Comparison of ENCODE assay signal across 7 cellular contexts in the genomic region with DNA sequence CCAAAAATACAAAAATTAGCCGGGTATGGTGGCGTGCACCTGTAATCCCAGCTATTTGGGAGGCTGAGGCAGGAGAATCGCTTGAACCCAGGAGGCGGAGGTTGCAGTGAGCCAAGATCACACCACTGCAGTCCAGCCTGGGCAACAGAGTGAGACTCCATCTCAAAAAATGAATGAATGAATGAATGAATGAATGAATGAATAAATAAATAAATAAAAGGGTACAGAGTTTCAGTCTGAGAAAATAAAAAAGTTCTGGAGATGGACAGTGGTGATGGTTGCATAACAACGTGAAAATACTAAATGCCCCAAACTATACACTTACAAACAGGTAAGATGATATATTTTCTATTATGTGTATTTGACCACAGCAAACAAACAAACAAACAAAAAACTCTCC. TPM values are rescaled to one million over a fixed set of nuclear protein-coding genes. Genes with fewer than 3 reads are reported as not detected.
DNase-seq lines count a peak whose midpoint lies in the region; ATAC-seq, FAIRE-seq and TF ChIP-seq lines count a peak whose summit lies in the region.
"Not testable (repeated sequence)": the region's sequence is repeated elsewhere in the genome, so short reads cannot be mapped to it uniquely, and the experiment has no call there.

No MANE protein-coding gene starts in this region.

- not testable (repeated sequence) for ATAC-seq in K562, psoas muscle

- H3K9me1 ChIP-seq in K562 (ENCODE audit: control insufficient read depth, insufficient read depth, low read length) = not testable (repeated sequence)

- H3K14ac ChIP-seq in mesenchymal stem cell (ENCODE audit: low read length in 2 of 2) = not testable (repeated sequence)

- not testable (repeated sequence) for DNase-seq in K562 (ENCODE audit: extremely low read depth in 1 of 4, low spot score in 3 of 4); dorsolateral prefrontal cortex; right atrium auricular region (ENCODE audit: low spot score); mesenchymal stem cell; psoas muscle; substantia nigra (lab: John Stamatoyannopoulos, UW)

- not testable (repeated sequence) for BruUV-seq in K562 (replicated peaks; lab: Mats Ljungman, UMichigan)

- intact Hi-C loops in K562 (cut with micrococcal nuclease); psoas muscle (cut with DNase I): not testable (repeated sequence)
- intact Hi-C loops in dorsolateral prefrontal cortex (cut with DNase I) = loop anchor here in 1 of 2 donors (5.0 kb wide), 1 partner anchor 33 kb away; a partner anchor contains a TSS

- H2AK5ac ChIP-seq in mesenchymal stem cell (ENCODE audit: low read length, severe bottlenecking) = not testable (repeated sequence)

- H2AFZ ChIP-seq in K562 (ENCODE audit: low read depth, low read length); mesenchymal stem cell (ENCODE audit: low read depth, low read length): not testable (repeated sequence)

- not testable (repeated sequence) for H4K20me1 ChIP-seq in BLaER1; K562 (replicated peaks; ENCODE audit: control insufficient read depth, insufficient read depth, low read length)

- FAIRE-seq in K562 (lab: Jason Lieb, UNC) = not testable (repeated sequence)

- CTCF ChIA-PET in K562 (lab: Yijun Ruan, JAX; ENCODE audit: low intra/inter-chr PET ratio) = not testable (repeated sequence)

- H3K79me2 ChIP-seq in K562 (ENCODE audit: control insufficient read depth, insufficient read depth, low read length) = peaks cover 49% of the 10 kb centered on the region

- H3K23ac ChIP-seq in mesenchymal stem cell (ENCODE audit: low read length in 2 of 2) = not testable (repeated sequence)

- H4K91ac ChIP-seq in mesenchymal stem cell (ENCODE audit: low read length) = not testable (repeated sequence)

- H3K27ac ChIP-seq in BLaER1; mesenchymal stem cell (ENCODE audit: low read length, poor library complexity, severe bottlenecking): not testable (repeated sequence)
- H3K27ac ChIP-seq in K562 (ENCODE audit: extremely low read depth, low read depth, low read length) (peak overlapping the region; percentile 76; the same call in 1 of the 3 replicates), dorsolateral prefrontal cortex (peak overlapping the region in 58 of 59 donors; percentile 32 to 96 (median 89)), right atrium auricular region (peak overlapping the region; percentile 64 to 71), psoas muscle (peak overlapping the region; percentile 86), substantia nigra (ENCODE audit: low read depth, low read length, poor library complexity, severe bottlenecking) (peak overlapping the region; percentile 88)

- not testable (repeated sequence) for H2BK12ac ChIP-seq in mesenchymal stem cell (ENCODE audit: low read length in 2 of 2)

- H4K8ac ChIP-seq in mesenchymal stem cell (ENCODE audit: low read length) = not testable (repeated sequence)

- in situ Hi-C loops in K562 (cut with MboI) = not testable (repeated sequence)

- H3K4me1 ChIP-seq in BLaER1 (peaks cover 93% of the 10 kb centered on the region), K562 (replicated peaks in 1 of 2; ENCODE audit: control insufficient read depth in 2 of 2, insufficient read depth in 2 of 2, low read length in 2 of 2) (peaks cover 38 to 58% of the 10 kb centered on the region in 2 experiments), right atrium auricular region (peaks cover 0 to 39% of the 10 kb centered on the region in 2 donors), psoas muscle (peaks cover 41% of the 10 kb centered on the region)
- H3K4me1 ChIP-seq in mesenchymal stem cell (ENCODE audit: control insufficient read depth, insufficient read depth, low read depth, low read length) = not testable (repeated sequence)

- H3K27me3 ChIP-seq in BLaER1; K562 (ENCODE audit: control insufficient read depth in 2 of 2, insufficient read depth in 2 of 2, low read length in 2 of 2); dorsolateral prefrontal cortex; right atrium auricular region; mesenchymal stem cell (ENCODE audit: control insufficient read depth in 1 of 2, insufficient read depth in 1 of 2, low read length in 2 of 2); psoas muscle (ENCODE audit: insufficient read depth in 3 of 3, low read length in 2 of 3): not testable (repeated sequence)

- WGBS in K562 (ENCODE audit: insufficient coverage, low coverage, missing lambda C conversion rate) = 67% methylated on average over 2 of the region's 5 CpGs
- WGBS in mesenchymal stem cell = 96% methylated on average over 4 of the region's 5 CpGs
- WGBS in psoas muscle, 3 donors = 93 to 98% (median 96%) methylated on average over 5 of the region's 5 CpGs

- not testable (repeated sequence) for TF ChIP-seq RAD21 in K562 (CRISPR knock-in tag; conservative IDR thresholded peaks at IDR 0.05 in 1 of 2, IDR thresholded peaks at IDR 0.05 in 1 of 2)

- TF ChIP-seq EP300 in K562 (IDR thresholded peaks at IDR 0.05; ENCODE audit: low read length) = not testable (repeated sequence)

- not testable (repeated sequence) for H2BK15ac ChIP-seq in mesenchymal stem cell (ENCODE audit: low read depth, poor library complexity, severe bottlenecking)

- not testable (repeated sequence) for H2BK120ac ChIP-seq in mesenchymal stem cell (ENCODE audit: low read depth, low read length)

- H3K4ac ChIP-seq in mesenchymal stem cell (ENCODE audit: low read depth in 1 of 2, low read length in 2 of 2) = not testable (repeated sequence)

- not testable (repeated sequence) for H3K79me1 ChIP-seq in mesenchymal stem cell (replicated peaks; ENCODE audit: low read length, poor library complexity, severe bottlenecking)

- not testable (repeated sequence) for H3K36me3 ChIP-seq in BLaER1; K562 (ENCODE audit: control insufficient read depth, insufficient read depth, low read length); right atrium auricular region; mesenchymal stem cell (ENCODE audit: control insufficient read depth in 1 of 2, insufficient read depth in 2 of 2, low read depth in 1 of 2, low read length in 2 of 2); psoas muscle (ENCODE audit: insufficient read depth in 1 of 2, low read depth in 1 of 2)

- H3K4me3 ChIP-seq in BLaER1; K562; right atrium auricular region; mesenchymal stem cell (ENCODE audit: insufficient read depth in 1 of 2, low read depth in 1 of 2, low read length in 2 of 2): not testable (repeated sequence)
- peak overlapping the region in 3 of 59 donors; percentile 5 to 40 (median 9) for H3K4me3 ChIP-seq in dorsolateral prefrontal cortex
- peak overlapping the region; percentile 35 for H3K4me3 ChIP-seq in psoas muscle

- H3K9ac ChIP-seq in BLaER1 = not testable (repeated sequence)
- H3K9ac ChIP-seq in K562 (ENCODE audit: insufficient read depth in 1 of 2, low read depth in 2 of 2, low read length in 2 of 2) (peak overlapping the region in 1 of 2 experiments; percentile 18; a peak in 1 of 4 replicates), mesenchymal stem cell (ENCODE audit: low read length) (peak overlapping the region; percentile 50)

- TF ChIP-seq CTCF in K562 (IDR thresholded peaks at IDR 0.05 in 2 of 3, conservative IDR thresholded peaks at IDR 0.05 in 1 of 3; ENCODE audit: insufficient read depth in 2 of 3, low read depth in 1 of 3, low read length in 3 of 3); dorsolateral prefrontal cortex (IDR thresholded peaks at IDR 0.05 in 54 of 56, conservative IDR thresholded peaks at IDR 0.05 in 2 of 56; ENCODE audit: low read depth in 1 of 56, partially characterized antibody in 56 of 56); right atrium auricular region (IDR thresholded peaks at IDR 0.05); psoas muscle (IDR thresholded peaks at IDR 0.05): not testable (repeated sequence)

- not testable (repeated sequence) for H3K18ac ChIP-seq in mesenchymal stem cell (ENCODE audit: low read depth in 1 of 2, low read length in 2 of 2)

- not testable (repeated sequence) for H2BK5ac ChIP-seq in mesenchymal stem cell (ENCODE audit: low read depth, low read length, poor library complexity, severe bottlenecking)

- POLR2A ChIA-PET in K562 (lab: Yijun Ruan, JAX) = interaction anchor here (1.9 kb wide), 1 partner anchor 14 kb away, joined by 16 read pairs; no protein-coding TSS in a partner anchor

- not testable (repeated sequence) for TF ChIP-seq POLR2A in K562 (conservative IDR thresholded peaks at IDR 0.05)

- H3K9me3 ChIP-seq in BLaER1; K562 (replicated peaks; ENCODE audit: control insufficient read depth, insufficient read depth, low read depth, low read length); right atrium auricular region; mesenchymal stem cell (ENCODE audit: control insufficient read depth, low read length); psoas muscle: not testable (repeated sequence)

- peak overlapping the region; percentile 66 for H3K4me2 ChIP-seq in BLaER1
- not testable (repeated sequence) for H3K4me2 ChIP-seq in K562 (ENCODE audit: insufficient read depth, low read length); mesenchymal stem cell (ENCODE audit: low read length, poor library complexity, severe bottlenecking)

RNA-seq across cellular contexts. Expression of a gene that starts 34.7 kb away (rescaled TPM):
- total RNA-seq in K562 (2011; cell fraction: chromatin; rRNA removed; ENCODE audit: low replicate concordance) = 94.9 and 139 TPM in 2 replicates
- 83.4 and 91.1 TPM in 2 replicates for total RNA-seq in K562 (2011; cell fraction: nucleolus; rRNA removed)
- total RNA-seq in K562 (2011; cell fraction: nucleoplasm; rRNA removed) = 86.1 and 94.3 TPM in 2 replicates
- total RNA-seq in K562 (2014; rRNA removed) (14.5 and 27.2 TPM in 2 replicates), K562 (2014; rRNA removed; fragmentation: Illumina TruSeq; extraction: Trizol) (13.7 and 14.4 TPM in 2 replicates), K562 (2015; rRNA removed; fragmentation: Illumina TruSeq; extraction: Trizol) (11.2 and 11.8 TPM in 2 replicates), K562 (2021) (17.6 and 18.3 TPM in 2 replicates), dorsolateral prefrontal cortex (100 to 1,000 TPM in 22 of 120 experiments, 10 to 100 TPM in 98; 15.2 to 217 (median 52.8) TPM), right atrium auricular region (10 to 100 TPM; 14.4 to 19.9 TPM), psoas muscle (10 to 100 TPM; 13.3 to 32.7 (median 20.7) TPM)
- polyA plus RNA-seq in K562 (2011; rRNA removed) (32.6 and 36.7 TPM in 2 replicates), K562 (2014; fragmentation: Illumina TruSeq; extraction: Trizol) (17.5 and 20.5 TPM in 2 replicates), K562 (2014; fragmentation: Nextera tagmentation; extraction: Ambion mirVana) (1 to 10 TPM; 2.2 to 3.4 TPM), K562 (2014; rRNA removed) (19.3 and 20.7 TPM in 2 replicates), psoas muscle (10 to 100 TPM in 1 of 3 donors, 1 to 10 TPM in 2; 8.3 to 10.3 (median 9.8) TPM)
- polyA plus RNA-seq in K562 (2011; cell fraction: cytosol; rRNA removed) = 23.3 and 26.1 TPM in 2 replicates
- 87.3 and 101 TPM in 2 replicates for polyA plus RNA-seq in K562 (2011; cell fraction: nucleus; rRNA removed)
- 17.5 and 24.2 TPM in 2 replicates for polyA plus RNA-seq in K562 (2012)
- 24.8 and 36.1 TPM in 2 replicates for polyA minus RNA-seq in K562 (2011; rRNA and poly(A)+ RNA removed)
- polyA minus RNA-seq in K562 (2011; cell fraction: cytosol; rRNA and poly(A)+ RNA removed) = 30.4 and 31.4 TPM in 2 replicates
- polyA minus RNA-seq in K562 (2011; cell fraction: nucleus; rRNA and poly(A)+ RNA removed) = 33.4 and 41.8 TPM in 2 replicates
- polyA plus RNA-seq in mesenchymal stem cell (2013, experiment 1 of 2) = 49.7 TPM
- 51.6 TPM for polyA plus RNA-seq in mesenchymal stem cell (2013, experiment 2 of 2)
